Comparison of ENCODE assay signal across 1 cellular context in genomic region chr5:179618923-179619554, GRCh38.
TF ChIP-seq lines count a peak whose summit lies in the region.

No MANE protein-coding gene starts in this region.

TF ChIP-seq in GM12878, 131 proteins besides CTCF, POLR2A, EP300 and RAD21 (continued from another document):
- TF ChIP-seq, protein P1, sequence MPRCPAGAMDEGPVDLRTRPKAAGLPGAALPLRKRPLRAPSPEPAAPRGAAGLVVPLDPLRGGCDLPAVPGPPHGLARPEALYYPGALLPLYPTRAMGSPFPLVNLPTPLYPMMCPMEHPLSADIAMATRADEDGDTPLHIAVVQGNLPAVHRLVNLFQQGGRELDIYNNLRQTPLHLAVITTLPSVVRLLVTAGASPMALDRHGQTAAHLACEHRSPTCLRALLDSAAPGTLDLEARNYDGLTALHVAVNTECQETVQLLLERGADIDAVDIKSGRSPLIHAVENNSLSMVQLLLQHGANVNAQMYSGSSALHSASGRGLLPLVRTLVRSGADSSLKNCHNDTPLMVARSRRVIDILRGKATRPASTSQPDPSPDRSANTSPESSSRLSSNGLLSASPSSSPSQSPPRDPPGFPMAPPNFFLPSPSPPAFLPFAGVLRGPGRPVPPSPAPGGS (IDR thresholded peaks at IDR 0.05; ENCODE audit: borderline replicate concordance, insufficient read depth, low read depth, low read length, poor library complexity, severe bottlenecking), result no peak
- TF ChIP-seq ZBTB4 (CRISPR knock-in tag; IDR thresholded peaks at IDR 0.05) (no peak), SKIL (IDR thresholded peaks at IDR 0.05; ENCODE audit: low read depth, poor library complexity, severe bottlenecking) (no peak), RELA (IDR thresholded peaks at IDR 0.05; ENCODE audit: borderline replicate concordance, partially characterized antibody) (no peak)
